In genomic region chr11:63837027-63837688, GRCh38 we compare ENCODE assay signal across 1 cellular context.
TF ChIP-seq lines count a peak whose summit lies in the region.

No MANE protein-coding gene starts in this region.

TF ChIP-seq in HepG2, 621 proteins besides CTCF, POLR2A, EP300 and RAD21 (continued from another document and continues in another):
- TF ChIP-seq HNF1A (IDR thresholded peaks at IDR 0.05; ENCODE audit: low read depth) (no peak), HNF1A (CRISPR knock-in tag; IDR thresholded peaks at IDR 0.05; ENCODE audit: borderline replicate concordance) (no peak), BORCS8-MEF2B (CRISPR knock-in tag; IDR thresholded peaks at IDR 0.05) (no peak), LCORL (IDR thresholded peaks at IDR 0.05) (no peak), LCORL (CRISPR knock-in tag; IDR thresholded peaks at IDR 0.05) (peak; percentile 70), HBP1 (CRISPR knock-in tag; IDR thresholded peaks at IDR 0.05; ENCODE audit: low read depth) (0 out of 2 replicates have a peak, but pooled peaks have one; percentile 28), ZNF768 (CRISPR knock-in tag; IDR thresholded peaks at IDR 0.05) (no peak), ZNF263 (CRISPR knock-in tag; IDR thresholded peaks at IDR 0.05) (peak; percentile 9; the same call in 1 of the 2 replicates), SAP130 (CRISPR knock-in tag; IDR thresholded peaks at IDR 0.05; ENCODE audit: low read depth) (peak; percentile 26; the same call in 1 of the 2 replicates), ZBTB33 (CRISPR knock-in tag; IDR thresholded peaks at IDR 0.05) (no peak), THAP8 (CRISPR knock-in tag; IDR thresholded peaks at IDR 0.05; ENCODE audit: borderline replicate concordance) (no peak), SMAD1 (CRISPR knock-in tag; IDR thresholded peaks at IDR 0.05; ENCODE audit: borderline replicate concordance, low read depth) (no peak), MLLT10 (CRISPR knock-in tag; IDR thresholded peaks at IDR 0.05) (no peak), TEAD2 (CRISPR knock-in tag; IDR thresholded peaks at IDR 0.05) (no peak), FOXP4 (CRISPR knock-in tag; IDR thresholded peaks at IDR 0.05) (no peak), ZNF251 (CRISPR knock-in tag; IDR thresholded peaks at IDR 0.05) (no peak), ZNF484 (CRISPR knock-in tag; IDR thresholded peaks at IDR 0.05; ENCODE audit: borderline replicate concordance, low read depth) (no peak), ZSCAN25 (CRISPR knock-in tag; IDR thresholded peaks at IDR 0.05) (peak; percentile 74), TAF15 (IDR thresholded peaks at IDR 0.05; ENCODE audit: low read depth, low read length, poor library complexity, severe bottlenecking) (no peak), KDM5A (IDR thresholded peaks at IDR 0.05; ENCODE audit: borderline replicate concordance, low read length) (no peak), ZNF772 (CRISPR knock-in tag; IDR thresholded peaks at IDR 0.05) (0 out of 2 replicates have a peak, but pooled peaks have one; percentile 50), ARNT2 (CRISPR knock-in tag; IDR thresholded peaks at IDR 0.05; ENCODE audit: low read depth) (no peak), BCL3 (CRISPR knock-in tag; IDR thresholded peaks at IDR 0.05) (no peak), ASH2L (IDR thresholded peaks at IDR 0.05; ENCODE audit: insufficient read length, low read depth, low read length) (no peak), GZF1 (CRISPR knock-in tag; IDR thresholded peaks at IDR 0.05) (no peak), ZNF281 (CRISPR knock-in tag; IDR thresholded peaks at IDR 0.05; ENCODE audit: borderline replicate concordance) (no peak), MEIS2 (CRISPR knock-in tag; IDR thresholded peaks at IDR 0.05) (0 out of 2 replicates have a peak, but pooled peaks have one; percentile 18), BRD4 (CRISPR knock-in tag; IDR thresholded peaks at IDR 0.05) (no peak), MIER2 (CRISPR knock-in tag; IDR thresholded peaks at IDR 0.05) (no peak), ELF3 (CRISPR knock-in tag; IDR thresholded peaks at IDR 0.05) (0 out of 2 replicates have a peak, but pooled peaks have one; percentile 17), SMAD9 (CRISPR knock-in tag; IDR thresholded peaks at IDR 0.05) (no peak), SPEN (CRISPR knock-in tag; IDR thresholded peaks at IDR 0.05; ENCODE audit: low read depth) (no peak), MLX (CRISPR knock-in tag; IDR thresholded peaks at IDR 0.05) (no peak), NR2F1 (CRISPR knock-in tag; IDR thresholded peaks at IDR 0.05) (no peak), FOXK1 (CRISPR knock-in tag; IDR thresholded peaks at IDR 0.05; ENCODE audit: borderline replicate concordance, low read depth) (no peak), ZSCAN21 (CRISPR knock-in tag; IDR thresholded peaks at IDR 0.05; ENCODE audit: borderline replicate concordance) (peak; percentile 56; the same call in 1 of the 2 replicates), SAFB2 (CRISPR knock-in tag; IDR thresholded peaks at IDR 0.05; ENCODE audit: borderline replicate concordance, low read depth) (no peak), GATAD2A (CRISPR knock-in tag; IDR thresholded peaks at IDR 0.05) (peak; percentile 32; the same call in 1 of the 2 replicates), HNF1B (CRISPR knock-in tag; IDR thresholded peaks at IDR 0.05) (no peak), IRF2 (CRISPR knock-in tag; IDR thresholded peaks at IDR 0.05) (0 out of 2 replicates have a peak, but pooled peaks have one; percentile 18), ZNF234 (CRISPR knock-in tag; conservative IDR thresholded peaks at IDR 0.05) (no peak), ISL2 (CRISPR knock-in tag; IDR thresholded peaks at IDR 0.05) (no peak), FLYWCH1 (CRISPR knock-in tag; IDR thresholded peaks at IDR 0.05) (no peak), ZNF143 (CRISPR knock-in tag; IDR thresholded peaks at IDR 0.05) (no peak), CENPX (CRISPR knock-in tag; IDR thresholded peaks at IDR 0.05) (no peak), TOPORS (CRISPR knock-in tag; IDR thresholded peaks at IDR 0.05) (no peak), ATF5 (CRISPR knock-in tag; IDR thresholded peaks at IDR 0.05; ENCODE audit: low read depth) (no peak), ZNF615 (CRISPR knock-in tag; IDR thresholded peaks at IDR 0.05; ENCODE audit: borderline replicate concordance) (no peak), CCDC6 (CRISPR knock-in tag; IDR thresholded peaks at IDR 0.05) (no peak), ZNF660 (CRISPR knock-in tag; IDR thresholded peaks at IDR 0.05; ENCODE audit: borderline replicate concordance, low read depth) (no peak), KMT2A (CRISPR knock-in tag; IDR thresholded peaks at IDR 0.05) (no peak), NFYC (CRISPR knock-in tag; IDR thresholded peaks at IDR 0.05) (no peak)
